Comparison of ENCODE assay signal across 8 cellular contexts in the genomic region with DNA sequence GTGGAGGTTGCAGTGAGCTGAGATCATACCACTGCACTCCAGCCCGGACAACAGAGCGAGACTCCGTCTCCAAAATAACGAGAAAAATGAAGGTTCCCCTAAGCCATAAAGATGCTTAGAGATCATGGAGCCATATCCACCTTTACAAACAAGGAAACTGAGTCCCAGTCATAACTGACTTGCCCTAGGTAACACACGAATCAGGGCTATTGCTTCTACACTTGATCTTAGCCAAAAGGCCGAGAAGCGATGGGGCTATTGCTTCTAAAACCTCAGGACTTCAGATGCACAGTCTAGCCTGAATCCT. TPM values are rescaled to one million over a fixed set of nuclear protein-coding genes. Genes with fewer than 3 reads are reported as not detected.
DNase-seq lines count a peak whose midpoint lies in the region; ATAC-seq and TF ChIP-seq lines count a peak whose summit lies in the region.

No MANE protein-coding gene starts in this region.

- peak overlapping the region; percentile 77 for H3K4me3 Mint-ChIP-seq in activated CD8-positive, alpha-beta T cell treated with anti-CD3 and anti-CD28 coated beads for 36 hours
- peak overlapping the region; percentile 84 to 95 for H3K4me3 Mint-ChIP-seq in stimulated activated naive CD8-positive, alpha-beta T cell treated with anti-CD3 and anti-CD28 coated beads, Interleukin-15, amount 100 ng/mL, for 72 hours

- H3K27ac Mint-ChIP-seq in activated CD8-positive, alpha-beta T cell treated with anti-CD3 and anti-CD28 coated beads for 36 hours, result peak overlapping the region; percentile 94
- peak overlapping the region; percentile 42 to 90 for H3K27ac Mint-ChIP-seq in stimulated activated naive CD8-positive, alpha-beta T cell treated with anti-CD3 and anti-CD28 coated beads, Interleukin-15, amount 100 ng/mL, for 72 hours

- H3K36me3 Mint-ChIP-seq in activated CD8-positive, alpha-beta T cell treated with anti-CD3 and anti-CD28 coated beads for 36 hours (ENCODE audit: low read depth), result peaks cover 8% of the 10 kb centered on the region

- H2AFZ ChIP-seq in SK-N-SH (ENCODE audit: low read depth), result peak overlapping the region; percentile 32; the same call in 1 of the 2 replicates

- H3K4me2 ChIP-seq in SK-N-SH, result peak overlapping the region; percentile 99

- H3F3A ChIP-seq in SK-N-SH (replicated peaks; ENCODE audit: insufficient read depth), result peaks cover 30% of the 10 kb centered on the region

- no peaks in the 10 kb centered on the region; the same call in 1 of the 2 replicates for H3K79me2 ChIP-seq in SK-N-SH (ENCODE audit: insufficient read depth)

- DNase-seq in SK-N-SH (no peak), SIG-M5 treated with dmso at 0.1 percent for 504 hours (lab: John Stamatoyannopoulos, UW; ENCODE audit: unreplicated experiment) (no peak), anterior cingulate cortex (lab: John Stamatoyannopoulos, UW) (no peak)
- no peak for DNase-seq in activated CD8-positive, alpha-beta T cell treated with anti-CD3 and anti-CD28 coated beads for 36 hours
- DNase-seq in stimulated activated naive CD8-positive, alpha-beta T cell treated with anti-CD3 and anti-CD28 coated beads, Interleukin-15, amount 100 ng/mL, for 72 hours, result no peak
- no peak for DNase-seq in effector CD4-positive, alpha-beta T cell

- H3K9me3 ChIP-seq in SK-N-SH (no peaks in the 10 kb centered on the region), iPS-18a (ENCODE audit: control insufficient read depth, low read depth, low read length) (no peaks in the 10 kb centered on the region)

- peaks cover 51% of the 10 kb centered on the region for H3K4me1 Mint-ChIP-seq in activated CD8-positive, alpha-beta T cell treated with anti-CD3 and anti-CD28 coated beads for 36 hours (ENCODE audit: low read depth)
- peaks cover 75% of the 10 kb centered on the region for H3K4me1 Mint-ChIP-seq in stimulated activated naive CD8-positive, alpha-beta T cell treated with anti-CD3 and anti-CD28 coated beads, Interleukin-15, amount 100 ng/mL, for 72 hours

- H3K27me3 Mint-ChIP-seq in activated CD8-positive, alpha-beta T cell treated with anti-CD3 and anti-CD28 coated beads for 36 hours, result no peaks in the 10 kb centered on the region
- no peaks in the 10 kb centered on the region for H3K27me3 Mint-ChIP-seq in stimulated activated naive CD8-positive, alpha-beta T cell treated with anti-CD3 and anti-CD28 coated beads, Interleukin-15, amount 100 ng/mL, for 72 hours

- CTCF ChIA-PET in SK-N-SH (lab: Yijun Ruan, JAX), result interaction anchor here (1.7 to 2.0 kb wide), 2 partner anchors 13 to 45 kb away, joined by 6 to 7 read pairs; no protein-coding TSS in a partner anchor
- CTCF ChIA-PET in activated CD8-positive, alpha-beta T cell treated with anti-CD3 and anti-CD28 coated beads for 36 hours (lab: Charles Lee), result interaction anchor here (0.7 to 1.8 kb wide), 4 partner anchors 10 to 15 kb away, joined by 3 to 11 read pairs (median 4); partner anchors contain the start of genes CA11, RPL18 and SPHK2

- H3K27ac ChIP-seq in SK-N-SH (ENCODE audit: low read depth in 2 of 2, low read length in 1 of 2) (peak overlapping the region; percentile 93 to 96), iPS-18a (ENCODE audit: low read length) (no peak overlapping the region)

- peak overlapping the region; percentile 21 to 51; a peak in 3 of 4 replicates for H3K4me3 ChIP-seq in SK-N-SH (ENCODE audit: low read depth in 2 of 2, low read length in 1 of 2)
- peak overlapping the region; percentile 36 for H3K4me3 ChIP-seq in iPS-18a (ENCODE audit: low read length)

- no peak for TF ChIP-seq CTCF in SK-N-SH (IDR thresholded peaks at IDR 0.05)
- TF ChIP-seq CTCF in activated CD8-positive, alpha-beta T cell treated with anti-CD3 and anti-CD28 coated beads for 36 hours (IDR thresholded peaks at IDR 0.05), result no peak

- no peaks in the 10 kb centered on the region for H3K9me2 ChIP-seq in SK-N-SH

- no peak for ATAC-seq in SK-N-SH treated with all-trans-retinoic acid at 6 μM for 48 hours
- no peak for ATAC-seq in activated CD8-positive, alpha-beta T cell treated with anti-CD3 and anti-CD28 coated beads for 36 hours
- no peak for ATAC-seq in stimulated activated naive CD8-positive, alpha-beta T cell treated with anti-CD3 and anti-CD28 coated beads, Interleukin-15, amount 100 ng/mL, for 72 hours

- H3K9ac ChIP-seq in SK-N-SH, result peak overlapping the region; percentile 81
- H3K9ac ChIP-seq in iPS-18a (ENCODE audit: low read length), result no peak overlapping the region

- POLR2A ChIA-PET in SK-N-SH (lab: Yijun Ruan, JAX), result interaction anchor here (0.9 to 1.5 kb wide), 5 partner anchors 9 to 20 kb away, joined by 3 to 13 read pairs (median 8); partner anchors contain the start of genes CA11, RPL18 and SPHK2
- POLR2A ChIA-PET in activated CD8-positive, alpha-beta T cell treated with anti-CD3 and anti-CD28 coated beads for 36 hours (lab: Charles Lee), result interaction anchor here (0.8 to 9.6 kb wide), 4 partner anchors 10 to 41 kb away, joined by 3 to 154 read pairs (median 6); partner anchors contain the start of genes CA11, FAM83E, RPL18 and SPHK2

- peaks cover 17 to 23% of the 10 kb centered on the region in 2 experiments for H3K36me3 ChIP-seq in SK-N-SH (replicated peaks in 1 of 2; ENCODE audit: control insufficient read depth in 1 of 2, insufficient read depth in 2 of 2, low read length in 1 of 2)
- H3K36me3 ChIP-seq in iPS-18a (ENCODE audit: control insufficient read depth, low read depth, low read length), result no peaks in the 10 kb centered on the region

- no peaks in the 10 kb centered on the region for H4K20me1 ChIP-seq in SK-N-SH (ENCODE audit: insufficient read depth)

- no peak for TF ChIP-seq EP300 in SK-N-SH (IDR thresholded peaks at IDR 0.05; ENCODE audit: borderline replicate concordance in 1 of 2, low read depth in 1 of 2, low read length in 1 of 2)

- 66% methylated on average over 7 of the region's 7 CpGs for WGBS in SK-N-SH (ENCODE audit: low lambda C conversion rate)

- TF ChIP-seq RAD21 in SK-N-SH (IDR thresholded peaks at IDR 0.05; ENCODE audit: low read length), result no peak

- peaks cover 31 to 39% of the 10 kb centered on the region in 2 experiments for H3K4me1 ChIP-seq in SK-N-SH (ENCODE audit: control insufficient read depth in 1 of 2, insufficient read depth in 2 of 2, low read depth in 1 of 2, low read length in 1 of 2)
- H3K4me1 ChIP-seq in iPS-18a (ENCODE audit: control insufficient read depth, low read depth, low read length), result peaks cover 44% of the 10 kb centered on the region

- intact Hi-C loops in activated CD8-positive, alpha-beta T cell treated with anti-CD3 and anti-CD28 coated beads for 36 hours (cut with micrococcal nuclease), result loop anchor here (10.0 kb wide), 1 partner anchor 241 kb away; the partner anchor contains the start of gene PPP1R15A

- no peaks in the 10 kb centered on the region for H3K9me3 Mint-ChIP-seq in activated CD8-positive, alpha-beta T cell treated with anti-CD3 and anti-CD28 coated beads for 36 hours
- H3K9me3 Mint-ChIP-seq in stimulated activated naive CD8-positive, alpha-beta T cell treated with anti-CD3 and anti-CD28 coated beads, Interleukin-15, amount 100 ng/mL, for 72 hours, result peaks cover 7 to 8% of the 10 kb centered on the region in 2 donors

- no peaks in the 10 kb centered on the region for H3K27me3 ChIP-seq in SK-N-SH (ENCODE audit: insufficient read depth)
- peaks cover 10% of the 10 kb centered on the region for H3K27me3 ChIP-seq in iPS-18a (ENCODE audit: control insufficient read depth, insufficient read depth, low read length)

TF ChIP-seq in SK-N-SH, 30 proteins besides CTCF, POLR2A, EP300 and RAD21 (continues in another document):
- TF ChIP-seq, protein P1, sequence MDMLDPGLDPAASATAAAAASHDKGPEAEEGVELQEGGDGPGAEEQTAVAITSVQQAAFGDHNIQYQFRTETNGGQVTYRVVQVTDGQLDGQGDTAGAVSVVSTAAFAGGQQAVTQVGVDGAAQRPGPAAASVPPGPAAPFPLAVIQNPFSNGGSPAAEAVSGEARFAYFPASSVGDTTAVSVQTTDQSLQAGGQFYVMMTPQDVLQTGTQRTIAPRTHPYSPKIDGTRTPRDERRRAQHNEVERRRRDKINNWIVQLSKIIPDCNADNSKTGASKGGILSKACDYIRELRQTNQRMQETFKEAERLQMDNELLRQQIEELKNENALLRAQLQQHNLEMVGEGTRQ (IDR thresholded peaks at IDR 0.05; ENCODE audit: borderline replicate concordance, low read depth, low read length), result no peak
- no peak for TF ChIP-seq NFIC (IDR thresholded peaks at IDR 0.05; ENCODE audit: borderline replicate concordance)

TF ChIP-seq in SK-N-SH treated with all-trans-retinoic acid at 6 μM for 48 hours, 23 proteins besides CTCF, POLR2A, EP300 and RAD21:
- TF ChIP-seq ZFP30 (CRISPR knock-in tag; IDR thresholded peaks at IDR 0.05) (no peak), ZFP3 (CRISPR knock-in tag; IDR thresholded peaks at IDR 0.05) (no peak)

RNA-seq across cellular contexts. Expression of gene DBP, which starts 3.2 kb away (rescaled TPM):
- polyA plus RNA-seq in SK-N-SH (2012; rRNA removed), result 7.8 and 12.6 TPM in 2 replicates
- 7.3 and 10.3 TPM in 2 replicates for polyA plus RNA-seq in SK-N-SH (2012; cell fraction: cytosol; rRNA removed)
- polyA plus RNA-seq in SK-N-SH (2012; cell fraction: nucleus; rRNA removed), result 8.6 and 13.4 TPM in 2 replicates
- 10 to 100 TPM; 10.8 to 13.1 TPM for total RNA-seq in activated CD8-positive, alpha-beta T cell treated with anti-CD3 and anti-CD28 coated beads for 36 hours

RNA-seq across cellular contexts. Expression of gene CA11, which starts 12.0 kb away (rescaled TPM):
- 13.1 and 13.5 TPM in 2 replicates for polyA plus RNA-seq in SK-N-SH (2012; rRNA removed)
- 12.8 and 15.5 TPM in 2 replicates for polyA plus RNA-seq in SK-N-SH (2012; cell fraction: cytosol; rRNA removed)
- 10.4 and 10.7 TPM in 2 replicates for polyA plus RNA-seq in SK-N-SH (2012; cell fraction: nucleus; rRNA removed)
- 10 to 100 TPM; 11.1 to 13.0 TPM for total RNA-seq in activated CD8-positive, alpha-beta T cell treated with anti-CD3 and anti-CD28 coated beads for 36 hours

RNA-seq across cellular contexts. Expression of gene SPHK2, which starts 14.7 kb away (rescaled TPM):
- 14.1 and 14.8 TPM in 2 replicates for polyA plus RNA-seq in SK-N-SH (2012; rRNA removed)
- polyA plus RNA-seq in SK-N-SH (2012; cell fraction: cytosol; rRNA removed), result 6.1 and 8.8 TPM in 2 replicates
- 42.4 and 44.9 TPM in 2 replicates for polyA plus RNA-seq in SK-N-SH (2012; cell fraction: nucleus; rRNA removed)
- 10 to 100 TPM; 22.3 to 22.9 TPM for total RNA-seq in activated CD8-positive, alpha-beta T cell treated with anti-CD3 and anti-CD28 coated beads for 36 hours

RNA-seq across cellular contexts. Expression of gene RPL18, which starts 15.0 kb away (rescaled TPM):
- 2,114 and 2,225 TPM in 2 replicates for polyA plus RNA-seq in SK-N-SH (2012; rRNA removed)
- polyA plus RNA-seq in SK-N-SH (2012; cell fraction: cytosol; rRNA removed), result 1,690 and 2,536 TPM in 2 replicates
- 725 and 988 TPM in 2 replicates for polyA plus RNA-seq in SK-N-SH (2012; cell fraction: nucleus; rRNA removed)
- 1,000 to 10,000 TPM; 2,304 to 2,324 TPM for total RNA-seq in activated CD8-positive, alpha-beta T cell treated with anti-CD3 and anti-CD28 coated beads for 36 hours

RNA-seq across cellular contexts. Expression of gene FAM83E, which starts 19.1 kb away (rescaled TPM):
- 0.44 TPM in 1 of 2 replicates, not detected in the other for polyA plus RNA-seq in SK-N-SH (2012; rRNA removed)
- polyA plus RNA-seq in SK-N-SH (2012; cell fraction: cytosol; rRNA removed), result 0.03 TPM in 1 of 2 replicates, not detected in the other
- polyA plus RNA-seq in SK-N-SH (2012; cell fraction: nucleus; rRNA removed), result 0.13 and 0.17 TPM in 2 replicates
- total RNA-seq in activated CD8-positive, alpha-beta T cell treated with anti-CD3 and anti-CD28 coated beads for 36 hours, result 1 to 10 TPM; 3.8 to 4.7 TPM
